Comparison of ENCODE assay signal across 1 cellular context in the genomic region with DNA sequence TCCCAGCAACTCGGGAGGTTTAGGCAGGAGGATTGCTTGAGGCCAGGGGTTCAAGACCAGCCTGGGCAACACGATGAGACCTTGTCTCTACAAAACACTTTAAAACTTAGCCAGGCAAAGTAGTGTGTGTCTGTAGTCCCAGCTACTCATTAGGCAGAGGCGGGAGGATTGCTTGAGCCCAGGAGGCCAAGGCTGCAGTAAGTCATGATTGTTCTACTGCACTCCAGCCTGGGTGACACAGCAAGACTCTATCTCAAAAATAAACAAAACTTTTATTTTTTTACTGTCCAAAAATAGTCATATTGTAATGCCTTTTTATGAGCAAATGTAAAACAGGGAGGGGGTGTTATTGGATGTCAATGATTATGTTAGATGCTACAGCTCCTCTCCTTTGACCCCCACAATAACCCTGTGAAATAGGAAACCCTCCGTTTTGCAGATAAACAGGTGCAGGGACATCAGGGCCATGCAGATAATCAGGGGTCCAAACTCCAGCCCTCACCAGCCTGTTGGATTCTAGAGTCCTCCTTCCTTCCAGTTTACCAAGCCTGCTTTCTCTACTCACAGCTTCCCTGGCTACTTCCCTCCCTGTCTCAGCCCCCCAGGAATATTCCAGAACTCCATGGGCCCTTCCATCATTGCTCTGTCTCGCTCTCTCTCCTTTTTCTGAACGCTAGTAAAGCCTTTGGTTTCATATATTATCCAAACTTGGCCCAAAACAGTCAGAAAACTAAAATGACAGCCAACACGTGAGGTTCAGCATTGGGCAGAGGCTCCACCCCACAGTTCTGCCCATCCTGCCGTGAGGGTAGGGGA.
TF ChIP-seq lines count a peak whose summit lies in the region.

No MANE protein-coding gene starts in this region.

TF ChIP-seq in HepG2, 621 proteins besides CTCF, POLR2A, EP300 and RAD21 (continued from another document):
- TF ChIP-seq HNF1B (CRISPR knock-in tag; IDR thresholded peaks at IDR 0.05) (0 out of 2 replicates have a peak, but pooled peaks have one; percentile 49), FOXC1 (CRISPR knock-in tag; IDR thresholded peaks at IDR 0.05; ENCODE audit: borderline replicate concordance) (no peak), JUNB (CRISPR knock-in tag; IDR thresholded peaks at IDR 0.05; ENCODE audit: borderline replicate concordance) (no peak), ZNF501 (CRISPR knock-in tag; IDR thresholded peaks at IDR 0.05) (peak; percentile 48), ZNF260 (CRISPR knock-in tag; IDR thresholded peaks at IDR 0.05; ENCODE audit: borderline replicate concordance, low read depth) (no peak), CREM (IDR thresholded peaks at IDR 0.05) (0 out of 2 replicates have a peak, but pooled peaks have one; percentile 20), CREM (CRISPR knock-in tag; IDR thresholded peaks at IDR 0.05) (no peak), PLRG1 (conservative IDR thresholded peaks at IDR 0.05) (no peak), SP140L (CRISPR knock-in tag; IDR thresholded peaks at IDR 0.05; ENCODE audit: borderline replicate concordance) (no peak), ZUFSP (CRISPR knock-in tag; IDR thresholded peaks at IDR 0.05; ENCODE audit: borderline replicate concordance) (no peak), HNF4G (IDR thresholded peaks at IDR 0.05; ENCODE audit: borderline replicate concordance, low read depth, low read length) (peak; percentile 65), HNF4G (CRISPR knock-in tag; IDR thresholded peaks at IDR 0.05; ENCODE audit: borderline replicate concordance, low read depth) (no peak), ZNF574 (CRISPR knock-in tag; IDR thresholded peaks at IDR 0.05) (peak; percentile 28; the same call in 1 of the 2 replicates), ZNF230 (CRISPR knock-in tag; IDR thresholded peaks at IDR 0.05) (no peak), KLF9 (CRISPR knock-in tag; IDR thresholded peaks at IDR 0.05; ENCODE audit: low read depth) (no peak)
- TF ChIP-seq, protein P1, sequence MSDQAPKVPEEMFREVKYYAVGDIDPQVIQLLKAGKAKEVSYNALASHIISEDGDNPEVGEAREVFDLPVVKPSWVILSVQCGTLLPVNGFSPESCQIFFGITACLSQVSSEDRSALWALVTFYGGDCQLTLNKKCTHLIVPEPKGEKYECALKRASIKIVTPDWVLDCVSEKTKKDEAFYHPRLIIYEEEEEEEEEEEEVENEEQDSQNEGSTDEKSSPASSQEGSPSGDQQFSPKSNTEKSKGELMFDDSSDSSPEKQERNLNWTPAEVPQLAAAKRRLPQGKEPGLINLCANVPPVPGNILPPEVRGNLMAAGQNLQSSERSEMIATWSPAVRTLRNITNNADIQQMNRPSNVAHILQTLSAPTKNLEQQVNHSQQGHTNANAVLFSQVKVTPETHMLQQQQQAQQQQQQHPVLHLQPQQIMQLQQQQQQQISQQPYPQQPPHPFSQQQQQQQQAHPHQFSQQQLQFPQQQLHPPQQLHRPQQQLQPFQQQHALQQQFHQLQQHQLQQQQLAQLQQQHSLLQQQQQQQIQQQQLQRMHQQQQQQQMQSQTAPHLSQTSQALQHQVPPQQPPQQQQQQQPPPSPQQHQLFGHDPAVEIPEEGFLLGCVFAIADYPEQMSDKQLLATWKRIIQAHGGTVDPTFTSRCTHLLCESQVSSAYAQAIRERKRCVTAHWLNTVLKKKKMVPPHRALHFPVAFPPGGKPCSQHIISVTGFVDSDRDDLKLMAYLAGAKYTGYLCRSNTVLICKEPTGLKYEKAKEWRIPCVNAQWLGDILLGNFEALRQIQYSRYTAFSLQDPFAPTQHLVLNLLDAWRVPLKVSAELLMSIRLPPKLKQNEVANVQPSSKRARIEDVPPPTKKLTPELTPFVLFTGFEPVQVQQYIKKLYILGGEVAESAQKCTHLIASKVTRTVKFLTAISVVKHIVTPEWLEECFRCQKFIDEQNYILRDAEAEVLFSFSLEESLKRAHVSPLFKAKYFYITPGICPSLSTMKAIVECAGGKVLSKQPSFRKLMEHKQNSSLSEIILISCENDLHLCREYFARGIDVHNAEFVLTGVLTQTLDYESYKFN (CRISPR knock-in tag; conservative IDR thresholded peaks at IDR 0.05): peak; percentile 72
- TF ChIP-seq, protein P2, sequence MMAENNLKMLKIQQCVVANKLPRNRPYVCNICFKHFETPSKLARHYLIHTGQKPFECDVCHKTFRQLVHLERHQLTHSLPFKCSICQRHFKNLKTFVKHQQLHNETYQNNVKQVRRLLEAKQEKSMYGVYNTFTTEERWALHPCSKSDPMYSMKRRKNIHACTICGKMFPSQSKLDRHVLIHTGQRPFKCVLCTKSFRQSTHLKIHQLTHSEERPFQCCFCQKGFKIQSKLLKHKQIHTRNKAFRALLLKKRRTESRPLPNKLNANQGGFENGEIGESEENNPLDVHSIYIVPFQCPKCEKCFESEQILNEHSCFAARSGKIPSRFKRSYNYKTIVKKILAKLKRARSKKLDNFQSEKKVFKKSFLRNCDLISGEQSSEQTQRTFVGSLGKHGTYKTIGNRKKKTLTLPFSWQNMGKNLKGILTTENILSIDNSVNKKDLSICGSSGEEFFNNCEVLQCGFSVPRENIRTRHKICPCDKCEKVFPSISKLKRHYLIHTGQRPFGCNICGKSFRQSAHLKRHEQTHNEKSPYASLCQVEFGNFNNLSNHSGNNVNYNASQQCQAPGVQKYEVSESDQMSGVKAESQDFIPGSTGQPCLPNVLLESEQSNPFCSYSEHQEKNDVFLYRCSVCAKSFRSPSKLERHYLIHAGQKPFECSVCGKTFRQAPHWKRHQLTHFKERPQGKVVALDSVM (CRISPR knock-in tag; IDR thresholded peaks at IDR 0.05): no peak
